In genomic region chr3:48685293-48685602, GRCh38 we compare ENCODE assay signal across 1 cellular context.
TF ChIP-seq lines count a peak whose summit lies in the region.

No MANE protein-coding gene starts in this region.

TF ChIP-seq in K562, 482 proteins besides CTCF, POLR2A, EP300 and RAD21:
- TF ChIP-seq ZBTB7A (IDR thresholded peaks at IDR 0.05; ENCODE audit: borderline replicate concordance, control insufficient read depth, low read depth, low read length) (peak; percentile 53), CC2D1A (IDR thresholded peaks at IDR 0.05) (no peak), MAFG (tag; conservative IDR thresholded peaks at IDR 0.05) (no peak), NONO (IDR thresholded peaks at IDR 0.05; ENCODE audit: low read depth in 2 of 2, low read length in 1 of 2) (no peak), ELF4 (CRISPR knock-in tag; IDR thresholded peaks at IDR 0.05) (no peak), NFRKB (IDR thresholded peaks at IDR 0.05; ENCODE audit: low read depth) (no peak), ILK (tag; IDR thresholded peaks at IDR 0.05; ENCODE audit: borderline replicate concordance, low read depth) (no peak), USF1 (CRISPR knock-in tag; IDR thresholded peaks at IDR 0.05) (0 out of 2 replicates have a peak, but pooled peaks have one; percentile 10), SMARCC2 (IDR thresholded peaks at IDR 0.05; ENCODE audit: low read depth) (no peak), RNF2 (IDR thresholded peaks at IDR 0.05) (no peak), STAT5A (IDR thresholded peaks at IDR 0.05; ENCODE audit: borderline replicate concordance, low read length) (no peak), ARID4B (CRISPR knock-in tag; IDR thresholded peaks at IDR 0.05) (no peak), GABPB1 (CRISPR knock-in tag; IDR thresholded peaks at IDR 0.05) (no peak), MEIS2 (IDR thresholded peaks at IDR 0.05; ENCODE audit: partially characterized antibody) (no peak)
